ENCODE assay signal across 9 cellular contexts in the genomic region with DNA sequence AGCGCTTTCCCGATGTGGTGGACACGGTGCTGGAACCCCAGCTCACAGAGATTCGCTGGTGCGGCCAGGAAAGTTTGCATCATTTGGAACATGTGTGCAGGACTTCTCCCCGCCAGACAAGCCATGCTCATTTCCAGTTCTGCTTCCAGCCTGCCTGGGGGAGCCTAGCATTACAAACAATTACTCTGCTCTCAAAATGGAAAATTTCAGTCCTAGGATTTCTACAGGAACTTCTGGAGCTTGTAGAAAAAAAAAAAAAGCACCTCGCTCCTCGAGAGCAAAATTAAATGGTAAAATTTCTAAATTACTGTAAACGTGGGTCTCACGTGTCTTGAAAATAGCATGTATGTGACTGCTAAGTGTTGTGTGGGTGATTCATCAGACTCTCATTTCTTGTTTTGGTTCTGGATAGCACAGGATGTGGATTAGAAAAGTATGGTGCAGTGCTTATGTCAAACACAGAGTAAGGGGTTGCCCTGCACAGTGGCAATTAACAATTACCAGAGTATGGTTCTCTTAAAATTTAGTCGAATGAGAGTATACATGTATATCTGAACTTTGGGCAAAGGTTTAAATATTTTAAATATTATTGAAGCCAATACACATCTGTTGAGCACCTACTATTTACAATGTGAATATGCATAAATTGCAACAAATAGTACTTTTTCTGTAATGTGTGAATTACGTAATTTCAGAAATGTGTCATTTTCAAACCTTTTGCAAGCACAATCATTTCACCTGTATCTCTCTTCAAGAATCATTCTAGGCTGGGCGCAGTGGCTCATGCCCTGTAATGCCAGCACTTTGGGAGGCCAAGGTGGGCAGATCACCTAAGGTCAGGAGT.
DNase-seq lines count a peak whose midpoint lies in the region; ATAC-seq and TF ChIP-seq lines count a peak whose summit lies in the region.
"Had no signal": no experiment of that assay in that cellular context is flagged by ENCODE, and none has a peak within 500 bp of the region (broad histone marks: within the 10 kb centered on the region; RNA-seq: fewer than 3 reads in every experiment).

No MANE protein-coding gene starts in this region.

- H3K4me1 ChIP-seq in foreskin keratinocyte: no peaks in the 10 kb centered on the region
- H3K4me1 ChIP-seq in tibial artery: no peaks in the 10 kb centered on the region

- H3K9me3 ChIP-seq in tibial artery: peaks cover 0 to 5% (median 0%) of the 10 kb centered on the region in 3 donors

- H3K4me3 Mint-ChIP-seq in activated CD4-positive, alpha-beta memory T cell treated with anti-CD3 and anti-CD28 coated beads for 36 hours: no peak overlapping the region
- H3K4me3 Mint-ChIP-seq in activated CD4-positive, alpha-beta memory T cell treated with anti-CD3 and anti-CD28 coated beads, Interleukin-2, amount 10 ng/mL, durations not matched to agents 7 days and 5 days: no peak overlapping the region
- H3K4me3 Mint-ChIP-seq in T-helper 1 cell treated with Interleukin-12 subunit alpha and Interleukin-12 subunit beta and Interleukin-4 antibody, amounts not matched to agents 30 μg/mL and 1 μg/mL, for 36 hours: no peak overlapping the region

- intact Hi-C loops in activated CD4-positive, alpha-beta memory T cell treated with anti-CD3 and anti-CD28 coated beads for 36 hours (cut with micrococcal nuclease): loop anchor here (1.0 to 5.0 kb wide), 3 partner anchors 21 to 154 kb away; partner anchors contain the start of gene CD101
- intact Hi-C loops in tibial artery (cut with DNase I; ENCODE audit: low total_unique reads): no loop called here

- no peak overlapping the region for H3K4me3 ChIP-seq in tibial artery

- H3K27me3 ChIP-seq in foreskin keratinocyte (no peaks in the 10 kb centered on the region), tibial artery (no peaks in the 10 kb centered on the region)

- peaks cover 3% of the 10 kb centered on the region for H3K36me3 Mint-ChIP-seq in activated CD4-positive, alpha-beta memory T cell treated with anti-CD3 and anti-CD28 coated beads for 36 hours
- peaks cover 3% of the 10 kb centered on the region for H3K36me3 Mint-ChIP-seq in activated CD4-positive, alpha-beta memory T cell treated with anti-CD3 and anti-CD28 coated beads, Interleukin-2, amount 10 ng/mL, durations not matched to agents 7 days and 5 days (ENCODE audit: low read depth)
- H3K36me3 Mint-ChIP-seq in T-helper 1 cell treated with Interleukin-12 subunit alpha and Interleukin-12 subunit beta and Interleukin-4 antibody, amounts not matched to agents 30 μg/mL and 1 μg/mL, for 36 hours (ENCODE audit: low read depth): no peaks in the 10 kb centered on the region

- H3K36me3 ChIP-seq in tibial artery: no peaks in the 10 kb centered on the region

- ATAC-seq in foreskin keratinocyte (peak; percentile 21), HG03175 (IDR thresholded peaks at IDR 0.05; ENCODE audit: unreplicated experiment) (no peak), HG03045 (IDR thresholded peaks at IDR 0.05; ENCODE audit: unreplicated experiment) (no peak)

- TF ChIP-seq CTCF in foreskin keratinocyte (conservative IDR thresholded peaks at IDR 0.05) (no peak), tibial artery (IDR thresholded peaks at IDR 0.05) (no peak)

- POLR2A ChIA-PET in activated CD4-positive, alpha-beta memory T cell treated with anti-CD3 and anti-CD28 coated beads for 36 hours (lab: Charles Lee): no interaction called here
- POLR2A ChIA-PET in activated CD4-positive, alpha-beta memory T cell treated with anti-CD3 and anti-CD28 coated beads, Interleukin-2, amount 10 ng/mL, durations not matched to agents 7 days and 5 days (lab: Charles Lee): no interaction called here

- H3K9me3 Mint-ChIP-seq in activated CD4-positive, alpha-beta memory T cell treated with anti-CD3 and anti-CD28 coated beads for 36 hours: peaks cover 6% of the 10 kb centered on the region
- peaks cover 14% of the 10 kb centered on the region for H3K9me3 Mint-ChIP-seq in activated CD4-positive, alpha-beta memory T cell treated with anti-CD3 and anti-CD28 coated beads, Interleukin-2, amount 10 ng/mL, durations not matched to agents 7 days and 5 days
- peaks cover 9% of the 10 kb centered on the region for H3K9me3 Mint-ChIP-seq in T-helper 1 cell treated with Interleukin-12 subunit alpha and Interleukin-12 subunit beta and Interleukin-4 antibody, amounts not matched to agents 30 μg/mL and 1 μg/mL, for 36 hours

- H3K27me3 Mint-ChIP-seq in activated CD4-positive, alpha-beta memory T cell treated with anti-CD3 and anti-CD28 coated beads for 36 hours: no peaks in the 10 kb centered on the region
- no peaks in the 10 kb centered on the region for H3K27me3 Mint-ChIP-seq in activated CD4-positive, alpha-beta memory T cell treated with anti-CD3 and anti-CD28 coated beads, Interleukin-2, amount 10 ng/mL, durations not matched to agents 7 days and 5 days
- H3K27me3 Mint-ChIP-seq in T-helper 1 cell treated with Interleukin-12 subunit alpha and Interleukin-12 subunit beta and Interleukin-4 antibody, amounts not matched to agents 30 μg/mL and 1 μg/mL, for 36 hours (ENCODE audit: low read depth): no peaks in the 10 kb centered on the region

- H3K4me1 Mint-ChIP-seq in activated CD4-positive, alpha-beta memory T cell treated with anti-CD3 and anti-CD28 coated beads for 36 hours (ENCODE audit: low read depth): peaks cover 27% of the 10 kb centered on the region
- H3K4me1 Mint-ChIP-seq in activated CD4-positive, alpha-beta memory T cell treated with anti-CD3 and anti-CD28 coated beads, Interleukin-2, amount 10 ng/mL, durations not matched to agents 7 days and 5 days: peaks cover 24% of the 10 kb centered on the region
- H3K4me1 Mint-ChIP-seq in T-helper 1 cell treated with Interleukin-12 subunit alpha and Interleukin-12 subunit beta and Interleukin-4 antibody, amounts not matched to agents 30 μg/mL and 1 μg/mL, for 36 hours (ENCODE audit: low read depth): peaks cover 19% of the 10 kb centered on the region

- H3K27ac Mint-ChIP-seq in activated CD4-positive, alpha-beta memory T cell treated with anti-CD3 and anti-CD28 coated beads for 36 hours: peak overlapping the region; percentile 34
- no peak overlapping the region for H3K27ac Mint-ChIP-seq in activated CD4-positive, alpha-beta memory T cell treated with anti-CD3 and anti-CD28 coated beads, Interleukin-2, amount 10 ng/mL, durations not matched to agents 7 days and 5 days
- H3K27ac Mint-ChIP-seq in T-helper 1 cell treated with Interleukin-12 subunit alpha and Interleukin-12 subunit beta and Interleukin-4 antibody, amounts not matched to agents 30 μg/mL and 1 μg/mL, for 36 hours: peak overlapping the region; percentile 4

- DNase-seq in activated CD4-positive, alpha-beta memory T cell treated with anti-CD3 and anti-CD28 coated beads for 36 hours: peak; percentile 61
- DNase-seq in activated CD4-positive, alpha-beta memory T cell treated with anti-CD3 and anti-CD28 coated beads, Interleukin-2, amount 10 ng/mL, durations not matched to agents 7 days and 5 days: no peak
- DNase-seq in foreskin keratinocyte (peak in 1 of 2 donors; percentile 26), tibial artery (peak; percentile 68 to 73), HUDEP-2 (lab: John Stamatoyannopoulos, UW; ENCODE audit: unreplicated experiment in 76 of 76) (no peak)
- DNase-seq: NCI-H226 had no signal

- CTCF ChIA-PET in activated CD4-positive, alpha-beta memory T cell treated with anti-CD3 and anti-CD28 coated beads for 36 hours (lab: Charles Lee): no interaction called here
- CTCF ChIA-PET in activated CD4-positive, alpha-beta memory T cell treated with anti-CD3 and anti-CD28 coated beads, Interleukin-2, amount 10 ng/mL, durations not matched to agents 7 days and 5 days (lab: Charles Lee): no interaction called here

- H3K27ac ChIP-seq in foreskin keratinocyte: no peak overlapping the region
- no peak overlapping the region for H3K27ac ChIP-seq in tibial artery

Comparison
In these comparisons a context has a peak if more than half of its experiments do, and no peak if none do; other contexts are left out.
1. DNase-seq: peak in activated CD4-positive, alpha-beta memory T cell treated with anti-CD3 and anti-CD28 coated beads for 36 hours (single experiment) and tibial artery (2 of 2); none in activated CD4-positive, alpha-beta memory T cell treated with anti-CD3 and anti-CD28 coated beads, Interleukin-2, amount 10 ng/mL, durations not matched to agents 7 days and 5 days (single experiment) and HUDEP-2 (0 of 76).